Comparison of ENCODE assay signal across 8 cellular contexts in genomic region chr3:8629151-8630021, GRCh38. TPM values are rescaled to one million over a fixed set of nuclear protein-coding genes. Genes with fewer than 3 reads are reported as not detected.
A peak's percentile ranks its signal among the peaks of the same experiment; 100 is the strongest.
DNase-seq lines count a peak whose midpoint lies in the region; ATAC-seq, FAIRE-seq and TF ChIP-seq lines count a peak whose summit lies in the region.

No MANE protein-coding gene starts in this region.

- H3K36me3 ChIP-seq in SK-N-SH (replicated peaks in 1 of 2; ENCODE audit: control insufficient read depth in 1 of 2, insufficient read depth in 2 of 2, low read length in 1 of 2) (no peaks in the 10 kb centered on the region), pancreas (no peaks in the 10 kb centered on the region)

- DNase-seq in SK-N-SH, result no peak
- DNase-seq in coronary artery (ENCODE audit: low spot score), result peak; percentile 88
- no peak for DNase-seq in pancreas
- DNase-seq in NCI-H510A treated with DMSO at 0.1 percent for 48 hours (lab: John Stamatoyannopoulos, UW), result no peak
- DNase-seq in D341Med (ENCODE audit: low spot score), result no peak
- DNase-seq in NCI-H2029 treated with DMSO at 0.1 percent for 48 hours (lab: John Stamatoyannopoulos, UW), result no peak

- 53% methylated on average over 15 of the region's 16 CpGs for WGBS in SK-N-SH (ENCODE audit: low lambda C conversion rate)
- WGBS in pancreas, 2 donors, result 76 to 84% methylated on average over 16 of the region's 16 CpGs

- H3K27ac ChIP-seq in SK-N-SH (ENCODE audit: low read depth in 2 of 2, low read length in 1 of 2) (no peak overlapping the region), coronary artery (peak overlapping the region in 1 of 2 donors; percentile 55), pancreas (no peak overlapping the region)

- TF ChIP-seq RAD21 in SK-N-SH (IDR thresholded peaks at IDR 0.05; ENCODE audit: low read length), result no peak

- no peaks in the 10 kb centered on the region for H3K9me2 ChIP-seq in SK-N-SH

- H3K27me3 ChIP-seq in SK-N-SH (ENCODE audit: insufficient read depth) (no peaks in the 10 kb centered on the region), pancreas (no peaks in the 10 kb centered on the region)

- CTCF ChIA-PET in SK-N-SH (lab: Yijun Ruan, JAX), result interaction anchor here (1.9 kb wide), 2 partner anchors 34 to 187 kb away, joined by 5 to 6 read pairs; no protein-coding TSS in a partner anchor

- H3K9ac ChIP-seq in SK-N-SH, result no peak overlapping the region

- peak; percentile 41 for ATAC-seq in GM18499 (IDR thresholded peaks at IDR 0.05; ENCODE audit: insufficient read depth, unreplicated experiment)
- peak; percentile 78 for ATAC-seq in HG02798 (IDR thresholded peaks at IDR 0.05; ENCODE audit: poor library complexity, unreplicated experiment)
- peak in 3 of 4 donors; percentile 50 to 73 (median 68) for ATAC-seq in pancreas

- no peak overlapping the region for H2AFZ ChIP-seq in SK-N-SH (ENCODE audit: low read depth)

- no peaks in the 10 kb centered on the region for H3K9me3 ChIP-seq in SK-N-SH
- no peaks in the 10 kb centered on the region for H3K9me3 ChIP-seq in pancreas

- TF ChIP-seq EP300 in SK-N-SH (IDR thresholded peaks at IDR 0.05; ENCODE audit: borderline replicate concordance in 1 of 2, low read depth in 1 of 2, low read length in 1 of 2), result no peak

- H3K79me2 ChIP-seq in SK-N-SH (ENCODE audit: insufficient read depth), result no peaks in the 10 kb centered on the region

- no peaks in the 10 kb centered on the region for H4K20me1 ChIP-seq in SK-N-SH (ENCODE audit: insufficient read depth)

- H3F3A ChIP-seq in SK-N-SH (replicated peaks; ENCODE audit: insufficient read depth), result no peaks in the 10 kb centered on the region

- no peak for FAIRE-seq in pancreas (lab: Jason Lieb, UNC)

- TF ChIP-seq CTCF in SK-N-SH (IDR thresholded peaks at IDR 0.05) (no peak), coronary artery (IDR thresholded peaks at IDR 0.05) (no peak), pancreas (IDR thresholded peaks at IDR 0.05) (no peak)

- POLR2A ChIA-PET in SK-N-SH (lab: Yijun Ruan, JAX), result no interaction called here

- intact Hi-C loops in pancreas (cut with DNase I), result loop anchor here in 1 of 3 donors (10.0 kb wide), 1 partner anchor 195 kb away; no protein-coding TSS in a partner anchor

- H3K4me1 ChIP-seq in SK-N-SH (ENCODE audit: control insufficient read depth in 1 of 2, insufficient read depth in 2 of 2, low read depth in 1 of 2, low read length in 1 of 2) (peaks cover 0 to 17% of the 10 kb centered on the region in 2 experiments; a peak in 1 of 4 replicates), pancreas (no peaks in the 10 kb centered on the region)

- no peak overlapping the region for H3K4me2 ChIP-seq in SK-N-SH

- H3K4me3 ChIP-seq in SK-N-SH (ENCODE audit: low read depth in 2 of 2, low read length in 1 of 2), result no peak overlapping the region
- no peak overlapping the region for H3K4me3 ChIP-seq in coronary artery
- no peak overlapping the region for H3K4me3 ChIP-seq in pancreas

TF ChIP-seq in SK-N-SH, 30 proteins besides CTCF, POLR2A, EP300 and RAD21 (continues in another document):
- TF ChIP-seq REST (IDR thresholded peaks at IDR 0.05; ENCODE audit: low read depth, low read length) (no peak), NFIC (IDR thresholded peaks at IDR 0.05; ENCODE audit: borderline replicate concordance) (0 out of 2 replicates have a peak, but pooled peaks have one; percentile 13), RFX5 (IDR thresholded peaks at IDR 0.05; ENCODE audit: low read length) (no peak), CHD2 (IDR thresholded peaks at IDR 0.05; ENCODE audit: low read length, partially characterized antibody) (no peak), TEAD4 (IDR thresholded peaks at IDR 0.05; ENCODE audit: borderline replicate concordance, insufficient read depth) (peak; percentile 18; the same call in 1 of the 2 replicates), FOSL2 (IDR thresholded peaks at IDR 0.05; ENCODE audit: borderline replicate concordance, low read depth) (peak; percentile 84; the same call in 1 of the 2 replicates), ZBTB33 (IDR thresholded peaks at IDR 0.05; ENCODE audit: borderline replicate concordance, low read depth) (no peak), USF2 (IDR thresholded peaks at IDR 0.05; ENCODE audit: borderline replicate concordance, low read depth, low read length) (no peak), MEF2A (IDR thresholded peaks at IDR 0.05; ENCODE audit: borderline replicate concordance, low read depth) (no peak), RCOR1 (IDR thresholded peaks at IDR 0.05; ENCODE audit: low read length) (no peak), FOXJ3 (CRISPR knock-in tag; IDR thresholded peaks at IDR 0.05) (no peak), NRF1 (IDR thresholded peaks at IDR 0.05; ENCODE audit: low read depth, low read length) (no peak), SMC3 (IDR thresholded peaks at IDR 0.05; ENCODE audit: low read depth, low read length) (no peak)
- TF ChIP-seq, protein P1, sequence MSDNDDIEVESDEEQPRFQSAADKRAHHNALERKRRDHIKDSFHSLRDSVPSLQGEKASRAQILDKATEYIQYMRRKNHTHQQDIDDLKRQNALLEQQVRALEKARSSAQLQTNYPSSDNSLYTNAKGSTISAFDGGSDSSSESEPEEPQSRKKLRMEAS (IDR thresholded peaks at IDR 0.05; ENCODE audit: low read depth), result no peak
- TF ChIP-seq, protein P2, sequence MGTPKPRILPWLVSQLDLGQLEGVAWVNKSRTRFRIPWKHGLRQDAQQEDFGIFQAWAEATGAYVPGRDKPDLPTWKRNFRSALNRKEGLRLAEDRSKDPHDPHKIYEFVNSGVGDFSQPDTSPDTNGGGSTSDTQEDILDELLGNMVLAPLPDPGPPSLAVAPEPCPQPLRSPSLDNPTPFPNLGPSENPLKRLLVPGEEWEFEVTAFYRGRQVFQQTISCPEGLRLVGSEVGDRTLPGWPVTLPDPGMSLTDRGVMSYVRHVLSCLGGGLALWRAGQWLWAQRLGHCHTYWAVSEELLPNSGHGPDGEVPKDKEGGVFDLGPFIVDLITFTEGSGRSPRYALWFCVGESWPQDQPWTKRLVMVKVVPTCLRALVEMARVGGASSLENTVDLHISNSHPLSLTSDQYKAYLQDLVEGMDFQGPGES (IDR thresholded peaks at IDR 0.05; ENCODE audit: low read depth, low read length), result no peak
- TF ChIP-seq, protein P3, sequence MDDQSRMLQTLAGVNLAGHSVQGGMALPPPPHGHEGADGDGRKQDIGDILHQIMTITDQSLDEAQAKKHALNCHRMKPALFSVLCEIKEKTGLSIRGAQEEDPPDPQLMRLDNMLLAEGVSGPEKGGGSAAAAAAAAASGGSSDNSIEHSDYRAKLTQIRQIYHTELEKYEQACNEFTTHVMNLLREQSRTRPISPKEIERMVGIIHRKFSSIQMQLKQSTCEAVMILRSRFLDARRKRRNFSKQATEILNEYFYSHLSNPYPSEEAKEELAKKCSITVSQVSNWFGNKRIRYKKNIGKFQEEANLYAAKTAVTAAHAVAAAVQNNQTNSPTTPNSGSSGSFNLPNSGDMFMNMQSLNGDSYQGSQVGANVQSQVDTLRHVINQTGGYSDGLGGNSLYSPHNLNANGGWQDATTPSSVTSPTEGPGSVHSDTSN (IDR thresholded peaks at IDR 0.05), result no peak

RNA-seq across cellular contexts. Expression of gene SSUH2, which starts 15.2 kb away (rescaled TPM):
- polyA plus RNA-seq in SK-N-SH (2012; rRNA removed) (0.18 and 0.26 TPM in 2 replicates), pancreas (1 to 10 TPM in 1 of 2 donors, under 1 TPM in 1; 0.42 to 1.8 TPM)
- polyA plus RNA-seq in SK-N-SH (2012; cell fraction: cytosol; rRNA removed), result 0.10 and 0.30 TPM in 2 replicates
- polyA plus RNA-seq in SK-N-SH (2012; cell fraction: nucleus; rRNA removed), result 0.75 and 1.1 TPM in 2 replicates
- total RNA-seq in pancreas, result under 1 TPM; 0.06 to 0.78 (median 0.16) TPM
